ENCODE assay signal across 21 cellular contexts in the genomic region with DNA sequence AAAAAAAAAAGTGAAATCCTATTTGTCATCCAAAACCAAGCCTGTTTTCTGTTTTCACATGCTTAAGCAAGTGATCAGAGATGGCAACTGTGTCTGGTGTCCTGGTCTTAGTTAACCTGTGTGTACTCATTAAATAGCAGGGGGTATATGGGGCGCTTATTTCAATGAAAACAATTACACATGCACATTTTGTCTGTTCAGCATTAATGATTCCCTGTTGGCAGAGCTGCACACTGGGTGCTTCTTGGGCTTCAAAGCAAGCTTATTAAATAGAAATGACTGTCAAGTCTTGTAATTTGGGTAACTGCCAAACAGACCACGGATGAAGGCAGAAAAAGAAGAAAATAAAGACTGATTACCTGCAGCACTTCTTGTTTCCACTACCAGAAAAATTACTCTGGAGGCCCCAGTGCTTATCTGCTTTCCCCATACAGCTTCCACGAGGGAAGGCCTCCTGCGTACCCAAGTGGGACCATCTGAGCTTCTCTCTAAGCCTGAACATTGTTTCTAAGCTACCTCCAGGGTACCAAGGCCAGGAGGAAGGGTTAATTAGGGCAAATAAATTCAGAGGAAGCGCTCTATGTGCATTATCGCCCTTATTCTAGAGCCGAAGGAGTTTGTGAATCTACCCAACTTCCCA.
"Had no signal": no experiment of that assay in that cellular context is flagged by ENCODE, and none has a peak within 500 bp of the region (broad histone marks: within the 10 kb centered on the region; RNA-seq: fewer than 3 reads in every experiment).

No MANE protein-coding gene starts in this region.

- H3K36me3 Mint-ChIP-seq: activated naive CD4-positive, alpha-beta T cell treated with anti-CD3 and anti-CD28 coated beads, Interleukin-2, amount 50 U/mL, for 72 hours had no signal

- H3K27ac Mint-ChIP-seq: activated CD4-positive, alpha-beta T cell treated with anti-CD3 and anti-CD28 coated beads for 36 hours; activated CD8-positive, alpha-beta memory T cell treated with anti-CD3 and anti-CD28 coated beads, Interleukin-2, amount 10 ng/mL, durations not matched to agents 7 days and 5 days; activated CD8-positive, alpha-beta T cell treated with anti-CD3 and anti-CD28 coated beads, Interleukin-2, amount 10 ng/mL, durations not matched to agents 7 days and 5 days; activated naive CD4-positive, alpha-beta T cell treated with anti-CD3 and anti-CD28 coated beads, Interleukin-2, amount 50 U/mL, for 72 hours; dendritic cell treated with granulocyte-macrophage colony-stimulating factor and Interleukin-4, amounts not matched to agents 40 ng/mL and 50 ng/mL, for 4 days had no signal

- H3K27me3 Mint-ChIP-seq: activated CD4-positive, alpha-beta T cell treated with anti-CD3 and anti-CD28 coated beads for 36 hours; activated CD8-positive, alpha-beta memory T cell treated with anti-CD3 and anti-CD28 coated beads, Interleukin-2, amount 10 ng/mL, durations not matched to agents 7 days and 5 days; dendritic cell treated with granulocyte-macrophage colony-stimulating factor and Interleukin-4, amounts not matched to agents 40 ng/mL and 50 ng/mL, for 4 days; natural killer cell treated with Interleukin-12 subunit alpha and Interleukin-12 subunit beta and Interleukin-15 and Interleukin-18, amount 100 ng/mL, for 72 hours had no signal

- DNase-seq: activated CD4-positive, alpha-beta T cell treated with anti-CD3 and anti-CD28 coated beads for 36 hours; activated CD4-positive, CD25-positive, alpha-beta regulatory T cell; activated CD8-positive, alpha-beta memory T cell treated with anti-CD3 and anti-CD28 coated beads, Interleukin-2, amount 10 ng/mL, durations not matched to agents 7 days and 5 days; activated CD8-positive, alpha-beta T cell treated with anti-CD3 and anti-CD28 coated beads, Interleukin-2, amount 10 ng/mL, durations not matched to agents 7 days and 5 days; activated naive CD4-positive, alpha-beta T cell; activated T-cell treated with anti-CD3 and anti-CD28 coated beads, Interleukin-2, amount 50 U/mL, for 48 hours; central memory CD4-positive, alpha-beta T cell; effector CD4-positive, alpha-beta T cell; esophagus squamous epithelium; foreskin melanocyte; heart right ventricle; kidney glomerular epithelial cell; left ventricle myocardium inferior; mesendoderm; stimulated activated naive CD4-positive, alpha-beta T cell; T1000; tibial artery; upper lobe of right lung had no signal

- H3K4me3 Mint-ChIP-seq: activated CD4-positive, alpha-beta T cell treated with anti-CD3 and anti-CD28 coated beads for 36 hours; activated CD8-positive, alpha-beta memory T cell treated with anti-CD3 and anti-CD28 coated beads, Interleukin-2, amount 10 ng/mL, durations not matched to agents 7 days and 5 days; activated CD8-positive, alpha-beta T cell treated with anti-CD3 and anti-CD28 coated beads, Interleukin-2, amount 10 ng/mL, durations not matched to agents 7 days and 5 days; dendritic cell treated with granulocyte-macrophage colony-stimulating factor and Interleukin-4, amounts not matched to agents 40 ng/mL and 50 ng/mL, for 4 days; natural killer cell treated with Interleukin-12 subunit alpha and Interleukin-12 subunit beta and Interleukin-15 and Interleukin-18, amount 100 ng/mL, for 72 hours had no signal
